17 cellular contexts compared by ENCODE assay signal in the genomic region with DNA sequence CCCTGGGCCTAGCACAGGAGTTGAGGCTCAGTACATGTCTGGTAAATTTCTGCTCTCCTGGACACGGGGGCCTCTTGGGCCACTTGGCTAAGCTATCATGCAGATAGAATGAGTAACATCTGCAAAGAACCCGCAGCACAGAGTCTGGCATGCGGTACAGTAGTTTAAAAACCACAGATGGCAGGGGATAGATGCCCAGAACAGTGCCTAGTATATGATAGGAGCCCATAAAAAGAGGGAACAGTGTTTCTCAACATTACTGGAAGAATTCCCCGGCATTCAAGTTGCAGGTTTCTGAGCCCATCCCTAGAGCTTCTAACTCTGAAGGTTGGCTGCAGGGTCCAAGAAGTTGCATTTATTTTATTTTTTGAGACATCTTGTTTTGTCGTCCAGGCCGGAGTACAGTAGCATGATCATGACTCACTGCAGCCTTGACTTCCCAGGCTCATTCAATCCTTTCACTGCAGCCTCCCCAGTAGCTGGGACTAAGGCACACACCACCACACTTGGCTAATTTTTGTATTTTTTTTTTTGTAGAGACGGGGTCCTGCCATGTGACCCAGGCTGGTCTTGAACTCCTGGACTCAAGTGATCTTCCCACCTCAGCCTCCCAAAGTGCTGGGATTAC. TPM values are rescaled to one million over a fixed set of nuclear protein-coding genes. Genes with fewer than 3 reads are reported as not detected.
DNase-seq lines count a peak whose midpoint lies in the region; ATAC-seq and TF ChIP-seq lines count a peak whose summit lies in the region.
"Had no signal": no experiment of that assay in that cellular context is flagged by ENCODE, and none has a peak within 500 bp of the region (broad histone marks: within the 10 kb centered on the region; RNA-seq: fewer than 3 reads in every experiment).

No MANE protein-coding gene starts in this region.

- no peak overlapping the region for H3K4me3 Mint-ChIP-seq in osteocyte (ENCODE audit: unreplicated experiment)

- CTCF ChIA-PET in PC-9 (lab: Charles Lee): no interaction called here

- POLR2A ChIA-PET in PC-9 (lab: Charles Lee; ENCODE audit: unreplicated experiment): interaction anchor here (0.7 kb wide), 1 partner anchor 36 kb away, joined by 32 read pairs; no protein-coding TSS in a partner anchor

- H3K36me3 ChIP-seq in PC-9 (ENCODE audit: low read depth): no peaks in the 10 kb centered on the region

- H3K27me3 Mint-ChIP-seq in osteocyte (ENCODE audit: unreplicated experiment): no peaks in the 10 kb centered on the region

- no peak overlapping the region for H3K4me2 ChIP-seq in PC-9

- intact Hi-C loops in PC-9 (cut with micrococcal nuclease; ENCODE audit: unreplicated experiment): no loop called here

- ATAC-seq in GM21619 (IDR thresholded peaks at IDR 0.05; ENCODE audit: unreplicated experiment): no peak
- ATAC-seq: heart right ventricle had no signal

- H3K4me3 ChIP-seq in PC-9: no peak overlapping the region
- H3K4me3 ChIP-seq: heart right ventricle, SK-N-MC had no signal

- peaks cover 14% of the 10 kb centered on the region for H3K4me1 Mint-ChIP-seq in osteocyte (ENCODE audit: unreplicated experiment)
- H3K4me1 Mint-ChIP-seq: nephron had no signal

- DNase-seq in NCI-H2171 treated with DMSO at 0.1 percent for 48 hours (lab: John Stamatoyannopoulos, UW): peak; percentile 17
- DNase-seq in NCI-H2171 (lab: John Stamatoyannopoulos, UW): no peak
- peak; percentile 21 for DNase-seq in T1000 (lab: John Stamatoyannopoulos, UW)
- peak; percentile 31 for DNase-seq in fibroblast of the conjunctiva (ENCODE audit: low read depth)
- no peak for DNase-seq in activated naive CD4-positive, alpha-beta T cell treated with anti-CD3 and anti-CD28 coated beads, Interleukin-2, amount 50 U/mL, for 16 hours
- DNase-seq in PC-9: no peak
- DNase-seq in osteocyte (ENCODE audit: extremely low spot score, unreplicated experiment): no peak
- DNase-seq: activated CD4-positive, CD25-positive, alpha-beta regulatory T cell; DMS53; heart right ventricle; Kasumi-1; small intestine; substantia nigra had no signal

- H3K4me1 ChIP-seq in PC-9 (replicated peaks; ENCODE audit: insufficient read depth): peaks cover 9% of the 10 kb centered on the region

- H4K20me1 ChIP-seq in PC-9 (ENCODE audit: insufficient read depth): no peaks in the 10 kb centered on the region

- H3K36me3 Mint-ChIP-seq in osteocyte (ENCODE audit: unreplicated experiment): peaks cover 21% of the 10 kb centered on the region

- no TSS peak for BruUV-seq in PC-9 (replicated peaks; lab: Mats Ljungman, UMichigan)

- no peaks in the 10 kb centered on the region for H3K27me3 ChIP-seq in PC-9 (ENCODE audit: insufficient read depth, low read depth)
- H3K27me3 ChIP-seq: heart right ventricle had no signal

- no peaks in the 10 kb centered on the region for H3K9me3 Mint-ChIP-seq in osteocyte (ENCODE audit: unreplicated experiment)
- H3K9me3 Mint-ChIP-seq: nephron had no signal

- no peak overlapping the region for H2AFZ ChIP-seq in PC-9

- H3K9me3 ChIP-seq in PC-9 (ENCODE audit: insufficient read depth, low read depth): no peaks in the 10 kb centered on the region
- H3K9me3 ChIP-seq: heart right ventricle had no signal

- H3K27ac Mint-ChIP-seq in osteocyte (ENCODE audit: unreplicated experiment): no peak overlapping the region
- H3K27ac Mint-ChIP-seq: nephron had no signal

- no peaks in the 10 kb centered on the region for H3F3A ChIP-seq in PC-9 (ENCODE audit: insufficient read depth, low read depth)

- H3K27ac ChIP-seq in PC-9: no peak overlapping the region
- H3K27ac ChIP-seq: 22Rv1, heart right ventricle, SK-N-MC had no signal

- peaks cover 10% of the 10 kb centered on the region for H3K79me2 ChIP-seq in PC-9 (ENCODE audit: low read depth)

- H3K9me2 ChIP-seq in PC-9 (ENCODE audit: insufficient read depth): no peaks in the 10 kb centered on the region

- TF ChIP-seq CTCF in PC-9 (conservative IDR thresholded peaks at IDR 0.05): no peak
- no peak for TF ChIP-seq CTCF in osteocyte (IDR thresholded peaks at IDR 0.05)

RNA-seq across cellular contexts. Expression of a gene that starts 5.8 kb away (rescaled TPM):
- total RNA-seq in PC-9 (2021) (90.6 and 133 TPM in 2 replicates), osteocyte (104 and 108 TPM in 2 replicates)

RNA-seq across cellular contexts. Expression of a gene that starts 37.0 kb away (rescaled TPM):
- total RNA-seq in PC-9 (2021) (197 and 208 TPM in 2 replicates), osteocyte (150 and 157 TPM in 2 replicates)

RNA-seq across cellular contexts. Expression of a gene that starts 41.3 kb away (rescaled TPM):
- total RNA-seq in PC-9 (2021) (27.5 and 44.6 TPM in 2 replicates), osteocyte (26.4 and 29.1 TPM in 2 replicates)

RNA-seq across cellular contexts. Expression of a gene that starts 42.1 kb away (rescaled TPM):
- total RNA-seq in PC-9 (2021) (46.5 and 64.0 TPM in 2 replicates), osteocyte (17.6 and 19.3 TPM in 2 replicates)

RNA-seq across cellular contexts. Expression of a gene that starts 43.0 kb away (rescaled TPM):
- 8.3 and 11.3 TPM in 2 replicates for total RNA-seq in PC-9 (2021)
- 1.0 and 1.2 TPM in 2 replicates for total RNA-seq in osteocyte

Comparison
In these comparisons a context has a peak if more than half of its experiments do, and no peak if none do; other contexts are left out.
1. DNase-seq: peak in NCI-H2171 treated with DMSO at 0.1 percent for 48 hours (single experiment), T1000 (single experiment) and fibroblast of the conjunctiva (single experiment); none in NCI-H2171 (single experiment), activated naive CD4-positive, alpha-beta T cell treated with anti-CD3 and anti-CD28 coated beads, Interleukin-2, amount 50 U/mL, for 16 hours (single experiment), PC-9 (0 of 2) and osteocyte (single experiment).